Comparison of ENCODE assay signal across 1 cellular context in genomic region chr5:7867260-7867659, GRCh38.
TF ChIP-seq lines count a peak whose summit lies in the region.

No MANE protein-coding gene starts in this region.

TF ChIP-seq in WTC11, 78 proteins besides CTCF, POLR2A, EP300 and RAD21 (continued from another document):
- TF ChIP-seq, protein P1, sequence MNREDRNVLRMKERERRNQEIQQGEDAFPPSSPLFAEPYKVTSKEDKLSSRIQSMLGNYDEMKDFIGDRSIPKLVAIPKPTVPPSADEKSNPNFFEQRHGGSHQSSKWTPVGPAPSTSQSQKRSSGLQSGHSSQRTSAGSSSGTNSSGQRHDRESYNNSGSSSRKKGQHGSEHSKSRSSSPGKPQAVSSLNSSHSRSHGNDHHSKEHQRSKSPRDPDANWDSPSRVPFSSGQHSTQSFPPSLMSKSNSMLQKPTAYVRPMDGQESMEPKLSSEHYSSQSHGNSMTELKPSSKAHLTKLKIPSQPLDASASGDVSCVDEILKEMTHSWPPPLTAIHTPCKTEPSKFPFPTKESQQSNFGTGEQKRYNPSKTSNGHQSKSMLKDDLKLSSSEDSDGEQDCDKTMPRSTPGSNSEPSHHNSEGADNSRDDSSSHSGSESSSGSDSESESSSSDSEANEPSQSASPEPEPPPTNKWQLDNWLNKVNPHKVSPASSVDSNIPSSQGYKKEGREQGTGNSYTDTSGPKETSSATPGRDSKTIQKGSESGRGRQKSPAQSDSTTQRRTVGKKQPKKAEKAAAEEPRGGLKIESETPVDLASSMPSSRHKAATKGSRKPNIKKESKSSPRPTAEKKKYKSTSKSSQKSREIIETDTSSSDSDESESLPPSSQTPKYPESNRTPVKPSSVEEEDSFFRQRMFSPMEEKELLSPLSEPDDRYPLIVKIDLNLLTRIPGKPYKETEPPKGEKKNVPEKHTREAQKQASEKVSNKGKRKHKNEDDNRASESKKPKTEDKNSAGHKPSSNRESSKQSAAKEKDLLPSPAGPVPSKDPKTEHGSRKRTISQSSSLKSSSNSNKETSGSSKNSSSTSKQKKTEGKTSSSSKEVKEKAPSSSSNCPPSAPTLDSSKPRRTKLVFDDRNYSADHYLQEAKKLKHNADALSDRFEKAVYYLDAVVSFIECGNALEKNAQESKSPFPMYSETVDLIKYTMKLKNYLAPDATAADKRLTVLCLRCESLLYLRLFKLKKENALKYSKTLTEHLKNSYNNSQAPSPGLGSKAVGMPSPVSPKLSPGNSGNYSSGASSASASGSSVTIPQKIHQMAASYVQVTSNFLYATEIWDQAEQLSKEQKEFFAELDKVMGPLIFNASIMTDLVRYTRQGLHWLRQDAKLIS (CRISPR knock-in tag; IDR thresholded peaks at IDR 0.05; ENCODE audit: borderline replicate concordance), result no peak
- no peak for TF ChIP-seq SMAD3 (CRISPR knock-in tag; IDR thresholded peaks at IDR 0.05; ENCODE audit: borderline replicate concordance)
- TF ChIP-seq ZNF121 (CRISPR knock-in tag; IDR thresholded peaks at IDR 0.05), result no peak
- TF ChIP-seq ZBTB21 (CRISPR knock-in tag; IDR thresholded peaks at IDR 0.05; ENCODE audit: borderline replicate concordance), result no peak
- TF ChIP-seq NFATC4 (CRISPR knock-in tag; IDR thresholded peaks at IDR 0.05), result no peak
- no peak for TF ChIP-seq NFYB (CRISPR knock-in tag; conservative IDR thresholded peaks at IDR 0.05; ENCODE audit: low read depth)
- no peak for TF ChIP-seq ELF4 (CRISPR knock-in tag; IDR thresholded peaks at IDR 0.05; ENCODE audit: low read depth)
- TF ChIP-seq, protein P2, sequence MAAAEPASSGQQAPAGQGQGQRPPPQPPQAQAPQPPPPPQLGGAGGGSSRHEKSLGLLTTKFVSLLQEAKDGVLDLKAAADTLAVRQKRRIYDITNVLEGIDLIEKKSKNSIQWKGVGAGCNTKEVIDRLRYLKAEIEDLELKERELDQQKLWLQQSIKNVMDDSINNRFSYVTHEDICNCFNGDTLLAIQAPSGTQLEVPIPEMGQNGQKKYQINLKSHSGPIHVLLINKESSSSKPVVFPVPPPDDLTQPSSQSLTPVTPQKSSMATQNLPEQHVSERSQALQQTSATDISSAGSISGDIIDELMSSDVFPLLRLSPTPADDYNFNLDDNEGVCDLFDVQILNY (CRISPR knock-in tag; IDR thresholded peaks at IDR 0.05), result no peak
- no peak for TF ChIP-seq KAT7 (CRISPR knock-in tag; IDR thresholded peaks at IDR 0.05; ENCODE audit: borderline replicate concordance)
